8 cellular contexts compared by ENCODE assay signal in genomic region chrX:84186603-84187358, GRCh38. TPM values are rescaled to one million over a fixed set of nuclear protein-coding genes. Genes with fewer than 3 reads are reported as not detected.
DNase-seq lines count a peak whose midpoint lies in the region; FAIRE-seq and TF ChIP-seq lines count a peak whose summit lies in the region.

No MANE protein-coding gene starts in this region.

- H3K4me1 Mint-ChIP-seq in glutamatergic neuron (ENCODE audit: low read depth, unreplicated experiment) = peaks cover 4% of the 10 kb centered on the region

- no peak for FAIRE-seq in small intestine (lab: Jason Lieb, UNC)

- H3K4me1 ChIP-seq in small intestine (ENCODE audit: control insufficient read depth in 2 of 2, insufficient read depth in 1 of 2, low read depth in 1 of 2, low read length in 1 of 2) = no peaks in the 10 kb centered on the region

- H3K4me3 Mint-ChIP-seq in glutamatergic neuron (ENCODE audit: unreplicated experiment) = peak overlapping the region; percentile 91

- H3K4me3 ChIP-seq in small intestine (ENCODE audit: low read depth in 1 of 2, low read length in 2 of 2) = peak overlapping the region; percentile 40 to 56

- no peaks in the 10 kb centered on the region for H3K36me3 ChIP-seq in small intestine (ENCODE audit: control insufficient read depth in 2 of 2, insufficient read depth in 2 of 2, low read length in 2 of 2)

- no peaks in the 10 kb centered on the region for H3K9me3 ChIP-seq in small intestine (ENCODE audit: control insufficient read depth, low read depth)

- H3K27ac ChIP-seq in small intestine (ENCODE audit: low read depth in 1 of 2, low read length in 1 of 2) = peak overlapping the region in 1 of 2 donors; percentile 49

- peak overlapping the region; percentile 72 for H3K27ac Mint-ChIP-seq in glutamatergic neuron (ENCODE audit: unreplicated experiment)

- H3K27me3 Mint-ChIP-seq in glutamatergic neuron (ENCODE audit: unreplicated experiment) = peaks cover 2% of the 10 kb centered on the region

- peaks cover 10% of the 10 kb centered on the region for H3K9me3 Mint-ChIP-seq in glutamatergic neuron (ENCODE audit: unreplicated experiment)

- no peak for TF ChIP-seq CTCF in glutamatergic neuron (IDR thresholded peaks at IDR 0.05; ENCODE audit: partially characterized antibody, unreplicated experiment)

- no peaks in the 10 kb centered on the region for H3K36me3 Mint-ChIP-seq in glutamatergic neuron (ENCODE audit: unreplicated experiment)

- DNase-seq in EL (peak; percentile 21), HCEC 1CT (peak; percentile 32), SK-N-DZ (ENCODE audit: low spot score) (peak; percentile 8), glutamatergic neuron (no peak), small intestine (peak; percentile 28), anterior cingulate cortex (lab: John Stamatoyannopoulos, UW) (no peak), COLO829 (ENCODE audit: low spot score) (no peak)
- DNase-seq in activated effector memory CD4-positive, alpha-beta T cell treated with anti-CD3 and anti-CD28 coated beads, Interleukin-2, amount 50 U/mL, for 16 hours = no peak

- WGBS in small intestine, 3 donors = 9 to 33% (median 12%) methylated on average over 15 of the region's 15 CpGs

- no peaks in the 10 kb centered on the region for H3K27me3 ChIP-seq in small intestine (ENCODE audit: control insufficient read depth in 2 of 2, insufficient read depth in 2 of 2, low read length in 2 of 2)

RNA-seq across cellular contexts. Expression of gene RPS6KA6, which starts 1.2 kb away (rescaled TPM):
- polyA plus RNA-seq in SK-N-DZ (2014; cell fraction: cytosol; rRNA removed) = 7.0 and 7.3 TPM in 2 replicates
- 8.7 and 10.0 TPM in 2 replicates for polyA plus RNA-seq in SK-N-DZ (2014; cell fraction: nucleus; rRNA removed)
- 36.0 TPM for total RNA-seq in glutamatergic neuron (ENCODE audit: unreplicated experiment)
- 1 to 10 TPM; 2.2 to 4.0 (median 3.5) TPM for polyA plus RNA-seq in small intestine

Comparison
In these comparisons a context has a peak if more than half of its experiments do, and no peak if none do; other contexts are left out.
1. DNase-seq: peak in EL (single experiment), HCEC 1CT (single experiment), SK-N-DZ (single experiment) and small intestine (single experiment); none in glutamatergic neuron (single experiment), anterior cingulate cortex (0 of 58), COLO829 (single experiment) and activated effector memory CD4-positive, alpha-beta T cell treated with anti-CD3 and anti-CD28 coated beads, Interleukin-2, amount 50 U/mL, for 16 hours (single experiment).